In genomic region chr1:6113745-6114144, GRCh38 we compare ENCODE assay signal across 1 cellular context.
TF ChIP-seq lines count a peak whose summit lies in the region.

No MANE protein-coding gene starts in this region.

TF ChIP-seq in WTC11, 78 proteins besides CTCF, POLR2A, EP300 and RAD21 (continued from another document):
- TF ChIP-seq ARID4B (CRISPR knock-in tag; IDR thresholded peaks at IDR 0.05; ENCODE audit: borderline replicate concordance): no peak
- TF ChIP-seq E2F4 (CRISPR knock-in tag; IDR thresholded peaks at IDR 0.05; ENCODE audit: borderline replicate concordance, low read depth): no peak
- TF ChIP-seq STAT6 (CRISPR knock-in tag; conservative IDR thresholded peaks at IDR 0.05; ENCODE audit: low read depth): no peak
- TF ChIP-seq GRHL2 (CRISPR knock-in tag; IDR thresholded peaks at IDR 0.05; ENCODE audit: insufficient replicate concordance, severe bottlenecking): no peak
